ENCODE assay signal across 18 cellular contexts in genomic region chr11:120054016-120054752, GRCh38.
"Had no signal": no experiment of that assay in that cellular context is flagged by ENCODE, and none has a peak within 500 bp of the region (broad histone marks: within the 10 kb centered on the region; RNA-seq: fewer than 3 reads in every experiment).

No MANE protein-coding gene starts in this region.

- H3K27ac ChIP-seq: foreskin keratinocyte, left ventricle myocardium inferior, spleen had no signal

- H3K4me3 ChIP-seq: left ventricle myocardium inferior, spleen had no signal

- H3K4me1 ChIP-seq: left ventricle myocardium inferior, spleen had no signal

- H3K36me3 ChIP-seq: left ventricle myocardium inferior, spleen had no signal

- ATAC-seq: activated naive CD8-positive, alpha-beta T cell treated with anti-CD3 and anti-CD28 coated beads, Interleukin-2, amount 50 U/mL, for 24 hours; activated T-cell treated with anti-CD3 and anti-CD28 coated beads, Interleukin-2, amount 50 U/mL, for 72 hours; foreskin keratinocyte; WTC11 had no signal

- H3K27ac Mint-ChIP-seq: activated naive CD8-positive, alpha-beta T cell treated with anti-CD3 and anti-CD28 coated beads, Interleukin-2, amount 50 U/mL, for 24 hours; activated T-cell treated with anti-CD3 and anti-CD28 coated beads, Interleukin-2, amount 50 U/mL, for 72 hours; nephron; WTC11 had no signal

- H3K27me3 ChIP-seq: foreskin keratinocyte had no signal

- H3K9me3 Mint-ChIP-seq: activated naive CD8-positive, alpha-beta T cell treated with anti-CD3 and anti-CD28 coated beads, Interleukin-2, amount 50 U/mL, for 24 hours; activated T-cell treated with anti-CD3 and anti-CD28 coated beads, Interleukin-2, amount 50 U/mL, for 72 hours had no signal

- H3K4me3 Mint-ChIP-seq: activated naive CD8-positive, alpha-beta T cell treated with anti-CD3 and anti-CD28 coated beads, Interleukin-2, amount 50 U/mL, for 24 hours; activated T-cell treated with anti-CD3 and anti-CD28 coated beads, Interleukin-2, amount 50 U/mL, for 72 hours; nephron; WTC11 had no signal

- H3K9me3 ChIP-seq: spleen had no signal

- DNase-seq: activated effector memory CD4-positive, alpha-beta T cell treated with anti-CD3 and anti-CD28 coated beads, Interleukin-2, amount 50 U/mL, for 16 hours; activated naive CD4-positive, alpha-beta T cell treated with anti-CD3 and anti-CD28 coated beads, Interleukin-2, amount 50 U/mL, for 16 hours; activated naive CD8-positive, alpha-beta T cell treated with anti-CD3 and anti-CD28 coated beads, Interleukin-2, amount 50 U/mL, for 24 hours; activated T-cell treated with anti-CD3 and anti-CD28 coated beads, Interleukin-2, amount 50 U/mL, for 72 hours; effector CD4-positive, alpha-beta T cell; erythroblast; foreskin keratinocyte; left ventricle myocardium inferior; mammary epithelial cell; midbrain; posterior cingulate gyrus; retina; spleen; stimulated activated CD4-positive, alpha-beta T cell treated with anti-CD3 and anti-CD28 coated beads, Interleukin-4, amount 100 ng/mL, for 1 hour; stimulated activated naive CD4-positive, alpha-beta T cell treated with Interleukin-2 at 50 U/mL for 16 hours; T1000 had no signal

- H3K4me1 Mint-ChIP-seq: activated naive CD8-positive, alpha-beta T cell treated with anti-CD3 and anti-CD28 coated beads, Interleukin-2, amount 50 U/mL, for 24 hours had no signal
